Comparison of ENCODE assay signal across 34 cellular contexts in the genomic region with DNA sequence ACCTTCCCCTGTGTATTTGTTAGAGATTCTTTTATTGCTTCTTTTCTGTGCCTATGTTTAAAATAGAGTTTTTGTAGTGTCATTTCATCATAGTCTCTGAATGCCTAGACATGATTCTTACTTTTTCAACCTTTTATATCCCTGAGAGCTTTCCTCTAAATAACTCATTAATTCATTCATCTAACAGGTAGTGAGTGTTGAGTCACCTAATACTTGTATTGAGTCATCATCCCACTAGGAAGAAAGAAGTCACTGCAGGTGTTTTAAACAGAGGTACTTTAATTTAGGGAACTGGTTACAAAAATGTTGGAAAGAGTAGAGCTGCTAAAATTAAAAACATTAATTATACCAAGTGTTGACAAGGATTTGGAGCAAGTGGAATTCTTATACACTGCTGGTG. TPM values are rescaled to one million over a fixed set of nuclear protein-coding genes. Genes with fewer than 3 reads are reported as not detected.
"Had no signal": no experiment of that assay in that cellular context is flagged by ENCODE, and none has a peak within 500 bp of the region (broad histone marks: within the 10 kb centered on the region; RNA-seq: fewer than 3 reads in every experiment).

No MANE protein-coding gene starts in this region.

- H3K4me1 ChIP-seq: esophagus muscularis mucosa, heart right ventricle, lower lobe of right lung, pancreas, stomach, thyroid gland had no signal

- H3K9me3 Mint-ChIP-seq: natural killer cell treated with Interleukin-12 subunit alpha and Interleukin-12 subunit beta and Interleukin-15 and Interleukin-18, amount 100 ng/mL, for 72 hours; stimulated activated effector memory CD8-positive, alpha-beta T cell treated with anti-CD3 and anti-CD28 coated beads, Interleukin-12 subunit alpha, Interleukin-12 subunit beta, amount 100 ng/mL, for 72 hours; type B pancreatic cell had no signal

- DNase-seq: dorsolateral prefrontal cortex; effector CD4-positive, alpha-beta T cell; foreskin melanocyte; glutamatergic neuron; heart right ventricle; hippocampal formation; left colon; left ventricle myocardium superior; lower lobe of right lung; pancreas; right cardiac atrium; sigmoid colon; stimulated activated CD4-positive, alpha-beta T cell treated with anti-CD3 and anti-CD28 coated beads, Interleukin-2, amount 100 ng/mL, for 24 hours; stimulated activated naive CD4-positive, alpha-beta T cell treated with Interleukin-2 at 50 U/mL for 16 hours; stomach; thyroid gland had no signal

- H3K4me3 ChIP-seq: dorsolateral prefrontal cortex, esophagus muscularis mucosa, heart right ventricle, lower lobe of right lung, pancreas, sigmoid colon, stomach, thyroid gland had no signal

- H3K27me3 ChIP-seq: dorsolateral prefrontal cortex, esophagus muscularis mucosa, neutrophil, pancreas, sigmoid colon, thyroid gland had no signal

- H3K4me1 Mint-ChIP-seq: memory B cell; neural crest cell; stimulated activated effector memory CD8-positive, alpha-beta T cell treated with anti-CD3 and anti-CD28 coated beads, Interleukin-12 subunit alpha, Interleukin-12 subunit beta, amount 100 ng/mL, for 72 hours had no signal

- H3K36me3 Mint-ChIP-seq: memory B cell; natural killer cell treated with Interleukin-12 subunit alpha and Interleukin-12 subunit beta and Interleukin-15 and Interleukin-18, amount 100 ng/mL, for 72 hours; stimulated activated effector memory CD8-positive, alpha-beta T cell treated with anti-CD3 and anti-CD28 coated beads, Interleukin-12 subunit alpha, Interleukin-12 subunit beta, amount 100 ng/mL, for 72 hours; type B pancreatic cell had no signal

- H3K27me3 Mint-ChIP-seq: type B pancreatic cell had no signal

- H3K27ac Mint-ChIP-seq: memory B cell; natural killer cell treated with Interleukin-12 subunit alpha and Interleukin-12 subunit beta and Interleukin-15 and Interleukin-18, amount 100 ng/mL, for 72 hours; stimulated activated effector memory CD8-positive, alpha-beta T cell treated with anti-CD3 and anti-CD28 coated beads, Interleukin-12 subunit alpha, Interleukin-12 subunit beta, amount 100 ng/mL, for 72 hours; type B pancreatic cell had no signal

- H3K36me3 ChIP-seq: esophagus muscularis mucosa, heart right ventricle, lower lobe of right lung, neutrophil, pancreas, sigmoid colon, stomach, thyroid gland had no signal

- ATAC-seq: heart right ventricle; left colon; left ventricle myocardium superior; lower lobe of right lung; natural killer cell treated with Interleukin-12 subunit alpha and Interleukin-12 subunit beta and Interleukin-15 and Interleukin-18, amount 100 ng/mL, for 72 hours; pancreas; right cardiac atrium; stimulated activated effector memory CD8-positive, alpha-beta T cell treated with anti-CD3 and anti-CD28 coated beads, Interleukin-12 subunit alpha, Interleukin-12 subunit beta, amount 100 ng/mL, for 72 hours had no signal

- H3K27ac ChIP-seq: dorsolateral prefrontal cortex, epithelial cell of prostate, esophagus muscularis mucosa, heart right ventricle, lower lobe of right lung, neutrophil, pancreas, sigmoid colon, stomach, thyroid gland had no signal

- H3K9me3 ChIP-seq: pancreas, sigmoid colon, thyroid gland had no signal

- H3K4me3 Mint-ChIP-seq: memory B cell; natural killer cell treated with Interleukin-12 subunit alpha and Interleukin-12 subunit beta and Interleukin-15 and Interleukin-18, amount 100 ng/mL, for 72 hours; neural crest cell; stimulated activated effector memory CD8-positive, alpha-beta T cell treated with anti-CD3 and anti-CD28 coated beads, Interleukin-12 subunit alpha, Interleukin-12 subunit beta, amount 100 ng/mL, for 72 hours; type B pancreatic cell had no signal

RNA-seq across cellular contexts. Expression of gene NMS, which starts 18.5 kb away (rescaled TPM):
- total RNA-seq: cerebellum; esophagus muscularis mucosa; fibroblast of lung; heart right ventricle; kidney epithelial cell; left colon; left ventricle myocardium superior; lower lobe of right lung; mononuclear cell; natural killer cell treated with Interleukin-12 subunit alpha and Interleukin-12 subunit beta and Interleukin-15 and Interleukin-18, amount 100 ng/mL, for 72 hours; neural crest cell; omental fat pad; pancreas; posterior vena cava; right cardiac atrium; sigmoid colon; skeletal muscle tissue; stomach; subcutaneous adipose tissue; temporal lobe; thyroid gland; urinary bladder had no signal
- polyA plus RNA-seq: fibroblast of lung, heart right ventricle, pancreas, right cardiac atrium, sigmoid colon, stomach, urinary bladder had no signal
